Comparison of ENCODE assay signal across 1 cellular context in the genomic region with DNA sequence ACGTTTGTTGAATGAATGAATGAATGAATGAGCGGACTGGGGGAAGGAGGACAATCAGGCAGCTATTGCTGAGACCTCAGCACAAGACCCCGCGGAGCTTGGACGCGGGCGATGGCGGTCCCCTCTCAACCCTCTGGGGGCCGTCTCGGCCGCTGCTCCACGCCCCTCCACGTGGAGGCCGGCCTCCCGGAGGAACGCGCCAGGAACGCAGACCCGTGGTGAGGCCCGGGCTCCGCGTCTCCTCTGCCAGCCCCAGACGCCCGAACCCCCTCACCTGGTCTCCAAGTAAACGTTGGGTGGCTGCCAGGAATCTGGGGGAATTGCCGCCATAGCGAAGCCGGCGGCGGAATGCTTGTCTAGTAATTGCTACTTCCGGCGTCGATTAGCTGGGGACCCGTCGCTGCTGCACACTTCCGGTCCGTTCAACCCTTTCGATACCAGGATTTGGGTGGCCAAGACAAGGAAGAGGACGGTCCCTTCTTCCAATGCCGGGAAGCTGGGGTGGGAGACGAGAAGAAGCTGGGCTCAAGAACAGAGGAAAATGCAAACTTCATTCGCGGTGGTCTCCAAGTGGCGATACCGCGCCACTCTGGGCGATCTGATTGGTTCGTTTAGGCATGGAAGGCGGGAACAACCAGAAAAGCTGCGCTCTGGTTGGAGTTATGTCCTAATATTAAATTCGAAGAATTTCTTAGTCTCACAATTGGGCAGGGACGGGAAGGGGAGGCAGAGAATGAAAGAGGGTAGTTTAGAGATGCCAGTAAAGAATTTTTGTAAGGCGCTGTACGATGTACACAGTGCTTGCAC.
A peak's percentile ranks its signal among the peaks of the same experiment; 100 is the strongest.
TF ChIP-seq lines count a peak whose summit lies in the region.

A gene (minus strand): TSS at position 361 of the 807 bp plus-strand sequence. CDS start 31 bp downstream, at position 330.

TF ChIP-seq in HEK293, 187 proteins besides CTCF, POLR2A, EP300 and RAD21 (continued from another document):
- TF ChIP-seq, protein P1, sequence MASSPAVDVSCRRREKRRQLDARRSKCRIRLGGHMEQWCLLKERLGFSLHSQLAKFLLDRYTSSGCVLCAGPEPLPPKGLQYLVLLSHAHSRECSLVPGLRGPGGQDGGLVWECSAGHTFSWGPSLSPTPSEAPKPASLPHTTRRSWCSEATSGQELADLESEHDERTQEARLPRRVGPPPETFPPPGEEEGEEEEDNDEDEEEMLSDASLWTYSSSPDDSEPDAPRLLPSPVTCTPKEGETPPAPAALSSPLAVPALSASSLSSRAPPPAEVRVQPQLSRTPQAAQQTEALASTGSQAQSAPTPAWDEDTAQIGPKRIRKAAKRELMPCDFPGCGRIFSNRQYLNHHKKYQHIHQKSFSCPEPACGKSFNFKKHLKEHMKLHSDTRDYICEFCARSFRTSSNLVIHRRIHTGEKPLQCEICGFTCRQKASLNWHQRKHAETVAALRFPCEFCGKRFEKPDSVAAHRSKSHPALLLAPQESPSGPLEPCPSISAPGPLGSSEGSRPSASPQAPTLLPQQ (tag by site-specific recombination; IDR thresholded peaks at IDR 0.05): peak; percentile 88
- TF ChIP-seq ZNF530 (tag by site-specific recombination; IDR thresholded peaks at IDR 0.05; ENCODE audit: low read depth) (no peak), WT1 (tag by site-specific recombination; IDR thresholded peaks at IDR 0.05) (no peak; the same call in 1 of the 2 replicates), ZNF777 (tag by site-specific recombination; IDR thresholded peaks at IDR 0.05; ENCODE audit: borderline replicate concordance) (peak; percentile 92; the same call in 1 of the 2 replicates), ZNF529 (tag by site-specific recombination; IDR thresholded peaks at IDR 0.05; ENCODE audit: insufficient replicate concordance) (no peak)
